In the genomic region with DNA sequence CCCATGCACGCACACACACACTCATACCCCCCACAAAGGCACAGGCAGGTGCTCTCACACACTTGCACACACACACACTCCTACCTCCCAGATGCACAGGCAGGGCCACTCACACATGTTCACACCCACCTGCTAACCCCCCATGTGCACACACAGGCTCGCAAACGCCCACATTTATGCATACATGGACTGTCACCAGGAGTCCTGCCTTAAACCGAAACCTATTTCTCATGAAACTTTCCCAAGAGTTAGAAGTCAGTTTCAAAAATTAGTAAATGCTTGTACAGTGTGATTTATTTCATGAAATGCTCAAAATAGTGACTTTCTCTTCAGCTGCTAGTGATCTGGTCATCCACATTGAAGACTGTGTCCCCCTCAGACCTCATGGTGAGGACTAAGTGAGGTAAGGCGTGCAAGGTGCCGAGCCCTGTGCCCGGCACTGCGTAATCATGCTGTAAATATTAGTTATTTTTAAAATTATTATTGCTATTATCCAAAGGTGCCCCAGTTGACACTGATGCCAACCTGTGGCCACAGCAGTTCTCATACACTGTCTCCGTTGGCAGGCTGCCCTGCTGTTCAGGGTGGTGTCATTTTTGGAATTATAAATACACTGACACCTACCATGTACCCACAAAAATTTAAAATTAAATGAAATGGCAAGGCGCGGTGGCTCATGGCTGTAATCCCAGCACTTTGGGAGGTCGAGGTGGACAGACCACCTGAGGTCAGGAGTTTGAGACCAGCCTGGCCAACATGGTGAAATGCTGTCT, we compare ENCODE assay signal across 9 cellular contexts. TPM values are rescaled to one million over a fixed set of nuclear protein-coding genes. Genes with fewer than 3 reads are reported as not detected.
DNase-seq lines count a peak whose midpoint lies in the region; FAIRE-seq and TF ChIP-seq lines count a peak whose summit lies in the region.
"Had no signal": no experiment of that assay in that cellular context is flagged by ENCODE, and none has a peak within 500 bp of the region (broad histone marks: within the 10 kb centered on the region; RNA-seq: fewer than 3 reads in every experiment).

No MANE protein-coding gene starts in this region.

- no peak for DNase-seq in GM12892 (ENCODE audit: insufficient read length)
- DNase-seq in H9 = no peak
- DNase-seq in activated CD4-positive, alpha-beta memory T cell treated with anti-CD3 and anti-CD28 coated beads, Interleukin-2, amount 10 ng/mL, durations not matched to agents 7 days and 5 days = no peak
- no peak for DNase-seq in inferior parietal cortex (ENCODE audit: extremely low spot score)
- no peak for DNase-seq in middle frontal gyrus (ENCODE audit: extremely low spot score, low spot score)
- no peak for DNase-seq in putamen (ENCODE audit: low spot score)
- DNase-seq: ovary had no signal

- H3K14ac ChIP-seq in H9 (ENCODE audit: insufficient read depth, low read length) = no peak overlapping the region

- FAIRE-seq in GM12892 (lab: Jason Lieb, UNC) = peak; percentile 90

- no peak overlapping the region for H3K4ac ChIP-seq in H9 (ENCODE audit: low read depth, low read length)

- H3K79me1 ChIP-seq in H9 (ENCODE audit: insufficient read depth, low read depth, low read length, poor library complexity, severe bottlenecking) = no peaks in the 10 kb centered on the region

- H2AFZ ChIP-seq in H9 (ENCODE audit: low read length) = no peak overlapping the region

- POLR2A ChIA-PET in activated CD4-positive, alpha-beta memory T cell treated with anti-CD3 and anti-CD28 coated beads, Interleukin-2, amount 10 ng/mL, durations not matched to agents 7 days and 5 days (lab: Charles Lee) = interaction anchor here (0.5 to 2.2 kb wide), 9 partner anchors 8 to 85 kb away, joined by 3 to 13 read pairs (median 4); partner anchors contain the start of genes ANKRD39 and CNNM4

- no peaks in the 10 kb centered on the region for H3K79me2 ChIP-seq in H9 (ENCODE audit: insufficient read depth, low read length)

- no peak overlapping the region for H4K5ac ChIP-seq in H9 (ENCODE audit: insufficient read length, low read depth, low read length)

- peaks cover 5 to 18% of the 10 kb centered on the region in 2 experiments; a peak in 3 of 4 replicates for H3K4me1 Mint-ChIP-seq in H9
- H3K4me1 Mint-ChIP-seq in activated CD4-positive, alpha-beta memory T cell treated with anti-CD3 and anti-CD28 coated beads, Interleukin-2, amount 10 ng/mL, durations not matched to agents 7 days and 5 days = peaks cover 28% of the 10 kb centered on the region

- H4K8ac ChIP-seq in H9 (replicated peaks; ENCODE audit: insufficient read length, low read depth, low read length) = no peak overlapping the region

- no peak overlapping the region for H2BK5ac ChIP-seq in H9 (ENCODE audit: insufficient read length, low read length)

- H3K4me1 ChIP-seq in H9 (ENCODE audit: insufficient read depth, low read length) (0 out of 2 replicates have a peak, but pooled peaks cover 2% of the 10 kb centered on the region), skeletal muscle tissue (ENCODE audit: control insufficient read depth in 3 of 3, insufficient read depth in 3 of 3, low read length in 3 of 3) (peaks cover 28 to 50% (median 32%) of the 10 kb centered on the region in 3 donors)

- no peak overlapping the region for H3K4me2 ChIP-seq in H9 (ENCODE audit: insufficient read depth, insufficient read length, low read length)

- H4K20me1 ChIP-seq in H9 (ENCODE audit: control insufficient read depth, insufficient read depth, insufficient read length) = no peaks in the 10 kb centered on the region

- no peak overlapping the region for H3K4me3 Mint-ChIP-seq in H9
- peak overlapping the region; percentile 43 for H3K4me3 Mint-ChIP-seq in activated CD4-positive, alpha-beta memory T cell treated with anti-CD3 and anti-CD28 coated beads, Interleukin-2, amount 10 ng/mL, durations not matched to agents 7 days and 5 days

- no peak overlapping the region for H2AK5ac ChIP-seq in H9 (ENCODE audit: insufficient read length, low read length)

- no peak overlapping the region for H2BK20ac ChIP-seq in H9 (ENCODE audit: low read depth, low read length, poor library complexity, severe bottlenecking)

- no peaks in the 10 kb centered on the region for H3K27me3 Mint-ChIP-seq in H9 (ENCODE audit: low read depth)
- no peaks in the 10 kb centered on the region for H3K27me3 Mint-ChIP-seq in activated CD4-positive, alpha-beta memory T cell treated with anti-CD3 and anti-CD28 coated beads, Interleukin-2, amount 10 ng/mL, durations not matched to agents 7 days and 5 days

- H3K9me3 ChIP-seq in H9 (ENCODE audit: control insufficient read depth, low read depth, low read length) (no peaks in the 10 kb centered on the region), skeletal muscle tissue (ENCODE audit: control insufficient read depth in 3 of 3, low read length in 3 of 3) (no peaks in the 10 kb centered on the region)
- H3K9me3 ChIP-seq: ovary had no signal

- no peak overlapping the region for H3K18ac ChIP-seq in H9 (ENCODE audit: insufficient read length, low read depth, low read length)

- H2BK15ac ChIP-seq in H9 (ENCODE audit: low read depth, low read length) = no peak overlapping the region

- WGBS in H9 (ENCODE audit: extremely low coverage, insufficient read length, low lambda C conversion rate) = no CpG with 5 or more reads among the region's 12 CpGs

- no peaks in the 10 kb centered on the region for H3K27me3 ChIP-seq in H9 (ENCODE audit: insufficient read depth, low read length)
- H3K27me3 ChIP-seq in skeletal muscle tissue (ENCODE audit: control insufficient read depth in 3 of 3, insufficient read depth in 3 of 3, low read length in 3 of 3) = no peaks in the 10 kb centered on the region
- H3K27me3 ChIP-seq: ovary had no signal

- H3K27ac ChIP-seq in H9 (ENCODE audit: insufficient read length, low read depth, low read length) (no peak overlapping the region), skeletal muscle tissue (ENCODE audit: low read depth, low read length) (no peak overlapping the region)
- H3K27ac ChIP-seq: coronary artery, ovary had no signal

- H3K9ac ChIP-seq in H9 (ENCODE audit: extremely low read depth, insufficient read length, low read length) (no peak overlapping the region), skeletal muscle tissue (ENCODE audit: low read depth in 1 of 3, low read length in 3 of 3) (peak overlapping the region in 2 of 3 donors; percentile 2 to 50)

- H3K23me2 ChIP-seq in H9 (ENCODE audit: insufficient read length, low read depth, low read length, poor library complexity, severe bottlenecking) = no peaks in the 10 kb centered on the region

- no peak overlapping the region for H3K4me3 ChIP-seq in skeletal muscle tissue (ENCODE audit: low read length in 3 of 3)
- H3K4me3 ChIP-seq: coronary artery, ovary had no signal

- no peak overlapping the region for H4K91ac ChIP-seq in H9 (ENCODE audit: insufficient read length, low read depth, low read length)

- H3K9me3 Mint-ChIP-seq in H9 = peaks cover 0 to 4% of the 10 kb centered on the region in 2 experiments; a peak in 3 of 5 replicates
- no peaks in the 10 kb centered on the region for H3K9me3 Mint-ChIP-seq in activated CD4-positive, alpha-beta memory T cell treated with anti-CD3 and anti-CD28 coated beads, Interleukin-2, amount 10 ng/mL, durations not matched to agents 7 days and 5 days

- TF ChIP-seq POLR2A in GM12892 (IDR thresholded peaks at IDR 0.05; ENCODE audit: low read depth, low read length) = no peak

- TF ChIP-seq CTCF in H9 (conservative IDR thresholded peaks at IDR 0.05) = no peak

- no peak overlapping the region for H3T11ph ChIP-seq in H9 (ENCODE audit: low read length)

- H3K36me3 ChIP-seq in skeletal muscle tissue (ENCODE audit: control insufficient read depth in 3 of 3, insufficient read depth in 3 of 3, low read length in 3 of 3) = no peaks in the 10 kb centered on the region
- H3K36me3 ChIP-seq: ovary had no signal

- CTCF ChIA-PET in activated CD4-positive, alpha-beta memory T cell treated with anti-CD3 and anti-CD28 coated beads, Interleukin-2, amount 10 ng/mL, durations not matched to agents 7 days and 5 days (lab: Charles Lee) = interaction anchor here (0.8 to 3.9 kb wide), 8 partner anchors 11 to 178 kb away, joined by 3 to 67 read pairs (median 4); partner anchors contain the start of genes ANKRD39, CNNM3 and CNNM4

- no peak overlapping the region for H3K56ac ChIP-seq in H9 (ENCODE audit: insufficient read length, low read depth, low read length)

- no peak overlapping the region for H2BK120ac ChIP-seq in H9 (ENCODE audit: low read depth, low read length, poor library complexity, severe bottlenecking)

- H3K36me3 Mint-ChIP-seq in H9 (ENCODE audit: insufficient read depth in 1 of 3, low read depth in 3 of 3) = no peaks in the 10 kb centered on the region; a peak in 1 of 7 replicates
- peaks cover 3% of the 10 kb centered on the region for H3K36me3 Mint-ChIP-seq in activated CD4-positive, alpha-beta memory T cell treated with anti-CD3 and anti-CD28 coated beads, Interleukin-2, amount 10 ng/mL, durations not matched to agents 7 days and 5 days (ENCODE audit: low read depth)

- H3K23ac ChIP-seq in H9 (ENCODE audit: insufficient read length, low read depth, low read length) = no peak overlapping the region

- no peak overlapping the region for H2BK12ac ChIP-seq in H9 (ENCODE audit: insufficient read length, low read depth, low read length)

- peak overlapping the region in 2 of 3 experiments; percentile 25 to 65; a peak in 3 of 7 replicates for H3K27ac Mint-ChIP-seq in H9
- H3K27ac Mint-ChIP-seq in activated CD4-positive, alpha-beta memory T cell treated with anti-CD3 and anti-CD28 coated beads, Interleukin-2, amount 10 ng/mL, durations not matched to agents 7 days and 5 days = no peak overlapping the region

RNA-seq across cellular contexts. Expression of gene CNNM4, which starts 12.4 kb away (rescaled TPM):
- polyA plus RNA-seq in GM12892 (2012; ENCODE audit: missing spikeins) = 5.5 TPM
- total RNA-seq in H9 (2021) (8.5 and 8.9 TPM in 2 replicates), skeletal muscle tissue (6.3 TPM)
- 1 to 10 TPM; 8.6 to 9.4 TPM for total RNA-seq in activated CD4-positive, alpha-beta memory T cell treated with anti-CD3 and anti-CD28 coated beads, Interleukin-2, amount 10 ng/mL, durations not matched to agents 7 days and 5 days

RNA-seq across cellular contexts. Expression of gene LMAN2L, which starts 33.2 kb away (rescaled TPM):
- polyA plus RNA-seq in GM12892 (2012; ENCODE audit: missing spikeins) = 8.4 TPM
- 17.6 and 18.8 TPM in 2 replicates for total RNA-seq in H9 (2021)
- total RNA-seq in activated CD4-positive, alpha-beta memory T cell treated with anti-CD3 and anti-CD28 coated beads, Interleukin-2, amount 10 ng/mL, durations not matched to agents 7 days and 5 days = 10 to 100 TPM; 10.8 to 12.2 TPM
- 37.1 TPM for total RNA-seq in skeletal muscle tissue

RNA-seq across cellular contexts. Expression of gene CNNM3, which starts 43.0 kb away (rescaled TPM):
- polyA plus RNA-seq in GM12892 (2012; ENCODE audit: missing spikeins) = 5.3 TPM
- total RNA-seq in H9 (2021) = 22.8 and 25.0 TPM in 2 replicates
- 10 to 100 TPM; 26.6 to 28.5 TPM for total RNA-seq in activated CD4-positive, alpha-beta memory T cell treated with anti-CD3 and anti-CD28 coated beads, Interleukin-2, amount 10 ng/mL, durations not matched to agents 7 days and 5 days
- 4.2 TPM for total RNA-seq in skeletal muscle tissue
